ENCODE assay signal across 36 cellular contexts in the genomic region with DNA sequence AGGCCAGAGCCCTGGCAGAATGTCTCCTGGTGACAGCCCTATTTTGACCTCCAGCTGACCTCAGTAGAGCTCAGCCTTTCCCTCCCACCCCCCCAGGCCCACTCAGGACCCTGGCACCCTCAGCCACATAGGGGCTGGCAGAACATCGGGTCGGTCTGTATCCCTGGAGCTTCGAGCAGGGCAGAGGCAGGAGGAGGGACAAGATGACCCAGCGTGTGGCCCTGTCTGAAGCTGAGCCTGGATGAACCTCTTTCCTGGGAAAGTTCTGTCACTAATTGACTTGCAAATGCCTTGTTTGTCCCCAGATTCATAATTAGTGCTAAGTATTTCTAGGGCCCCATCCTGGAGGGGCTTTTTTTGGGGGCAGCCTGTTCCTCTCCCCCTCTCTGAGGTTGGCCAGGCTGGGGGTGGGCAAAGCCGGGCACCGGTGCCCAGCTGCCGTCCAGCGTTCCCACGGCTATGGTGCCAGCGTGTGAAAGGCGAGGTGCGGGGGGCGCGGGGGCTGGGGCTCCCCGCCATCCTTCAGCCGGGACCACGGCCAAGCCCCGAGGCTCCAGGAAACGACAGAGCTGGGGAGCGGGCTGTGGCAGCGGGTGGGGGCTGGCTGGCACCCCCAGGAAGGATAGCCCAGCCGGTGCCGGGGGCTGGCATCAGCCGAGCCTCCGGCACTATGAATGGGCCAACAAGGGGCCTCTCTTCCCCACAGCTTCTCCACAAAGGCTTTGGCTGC. TPM values are rescaled to one million over a fixed set of nuclear protein-coding genes. Genes with fewer than 3 reads are reported as not detected.
A peak's percentile ranks its signal among the peaks of the same experiment; 100 is the strongest.
DNase-seq lines count a peak whose midpoint lies in the region; ATAC-seq and TF ChIP-seq lines count a peak whose summit lies in the region.
"Had no signal": no experiment of that assay in that cellular context is flagged by ENCODE, and none has a peak within 500 bp of the region (broad histone marks: within the 10 kb centered on the region; RNA-seq: fewer than 3 reads in every experiment).

No MANE protein-coding gene starts in this region.

- H3K4me1 ChIP-seq in GM23338 (ENCODE audit: insufficient read depth), result peaks cover 33% of the 10 kb centered on the region
- H3K4me1 ChIP-seq: BLaER1, body of pancreas, pancreas, right atrium auricular region, tibial artery, vagina had no signal

- H3K27ac Mint-ChIP-seq in GM23338, result no peak overlapping the region
- H3K27ac Mint-ChIP-seq in brain, result peak overlapping the region; percentile 67 to 99 (median 94)
- H3K27ac Mint-ChIP-seq: activated naive CD8-positive, alpha-beta T cell treated with anti-CD3 and anti-CD28 coated beads, Interleukin-2, amount 50 U/mL, for 24 hours; nephron; stimulated activated naive CD8-positive, alpha-beta T cell treated with anti-CD3 and anti-CD28 coated beads, Interleukin-15, Interleukin-2, amounts not matched to agents 100 ng/mL and 50 ng/mL, for 24 hours; T-cell; WTC11 had no signal

- no peak overlapping the region for H3K4me3 ChIP-seq in GM23338
- H3K4me3 ChIP-seq: BLaER1, body of pancreas, lung, pancreas, right atrium auricular region, smooth muscle cell, tibial artery, vagina had no signal

- H3K9me3 Mint-ChIP-seq in GM23338 (peaks cover 3% of the 10 kb centered on the region; the same call in 2 of the 3 replicates), brain (peaks cover 0 to 6% (median 3%) of the 10 kb centered on the region in 5 experiments)
- H3K9me3 Mint-ChIP-seq: activated naive CD8-positive, alpha-beta T cell treated with anti-CD3 and anti-CD28 coated beads, Interleukin-2, amount 50 U/mL, for 24 hours; nephron; stimulated activated naive CD8-positive, alpha-beta T cell treated with anti-CD3 and anti-CD28 coated beads, Interleukin-15, Interleukin-2, amounts not matched to agents 100 ng/mL and 50 ng/mL, for 24 hours; T-cell had no signal

- no peaks in the 10 kb centered on the region for H3K27me3 ChIP-seq in GM23338 (ENCODE audit: insufficient read depth)
- H3K27me3 ChIP-seq: pancreas, right atrium auricular region, vagina had no signal

- H3K79me2 ChIP-seq in GM23338 (replicated peaks; ENCODE audit: insufficient read depth), result no peaks in the 10 kb centered on the region

- peak; percentile 5; the same call in 1 of the 3 replicates for ATAC-seq in GM23338
- ATAC-seq in GM19463 (IDR thresholded peaks at IDR 0.05; ENCODE audit: unreplicated experiment), result no peak
- ATAC-seq: activated naive CD8-positive, alpha-beta T cell treated with anti-CD3 and anti-CD28 coated beads, Interleukin-2, amount 50 U/mL, for 24 hours; body of pancreas; left cardiac atrium; pancreas; T-cell; WTC11 had no signal

- peak overlapping the region; percentile 51; the same call in 1 of the 2 replicates for H3K4me2 ChIP-seq in GM23338
- H3K4me2 ChIP-seq: BLaER1, smooth muscle cell had no signal

- H3K27ac ChIP-seq in GM23338 (ENCODE audit: low read depth) (no peak overlapping the region), substantia nigra (ENCODE audit: low read depth, low read length, poor library complexity, severe bottlenecking) (peak overlapping the region; percentile 85)
- H3K27ac ChIP-seq: BLaER1, body of pancreas, pancreas, right atrium auricular region, RWPE1, tibial artery, vagina had no signal

- H3K36me3 Mint-ChIP-seq in GM23338 (ENCODE audit: low read depth) (peaks cover 7% of the 10 kb centered on the region; the same call in 2 of the 3 replicates), brain (peaks cover 11% of the 10 kb centered on the region)
- H3K36me3 Mint-ChIP-seq: T-cell, WTC11 had no signal

- H4K20me1 ChIP-seq in GM23338 (replicated peaks; ENCODE audit: insufficient read depth), result no peaks in the 10 kb centered on the region

- DNase-seq in GM23338 (ENCODE audit: low spot score), result no peak
- DNase-seq in medulla oblongata (ENCODE audit: extremely low spot score), result peak; percentile 78
- DNase-seq in substantia nigra (lab: John Stamatoyannopoulos, UW), result peak in 45 of 49 donors; percentile 35 to 91 (median 71)
- DNase-seq in NOMO-1 treated with DMSO at 0.1 percent for 48 hours (lab: John Stamatoyannopoulos, UW; ENCODE audit: unreplicated experiment), result no peak
- DNase-seq in kidney tubule cell (ENCODE audit: low spot score), result no peak
- DNase-seq in AG08395 (ENCODE audit: low spot score), result no peak
- DNase-seq: activated CD4-positive, alpha-beta T cell treated with anti-CD3 and anti-CD28 coated beads, Interleukin-2, amount 50 U/mL, for 1 hour; activated naive CD8-positive, alpha-beta T cell treated with anti-CD3 and anti-CD28 coated beads, Interleukin-2, amount 50 U/mL, for 24 hours; activated T-cell treated with anti-CD3 and anti-CD28 coated beads, Interleukin-2, amount 50 U/mL, for 48 hours; body of pancreas; GOT3; KBM-7; left cardiac atrium; NCI-H1092; NCI-H187; pancreas; T-cell; tibial artery had no signal

- H3K9me2 ChIP-seq in GM23338 (ENCODE audit: insufficient read depth), result no peaks in the 10 kb centered on the region

- H3F3A ChIP-seq in GM23338 (replicated peaks; ENCODE audit: low read depth), result peaks cover 4% of the 10 kb centered on the region; the same call in 1 of the 2 replicates

- H3K27me3 Mint-ChIP-seq in GM23338 (ENCODE audit: insufficient read depth, low read depth, poor library complexity) (peaks cover 20% of the 10 kb centered on the region), brain (peaks cover 3% of the 10 kb centered on the region)

- no peaks in the 10 kb centered on the region for H3K36me3 ChIP-seq in GM23338 (ENCODE audit: insufficient read depth)
- H3K36me3 ChIP-seq: BLaER1, pancreas, right atrium auricular region, tibial artery, vagina had no signal

- no peak overlapping the region for H2AFZ ChIP-seq in GM23338

- H3K4me3 Mint-ChIP-seq in GM23338 (no peak overlapping the region; the same call in 2 of the 3 replicates), brain (no peak overlapping the region)
- H3K4me3 Mint-ChIP-seq: activated naive CD8-positive, alpha-beta T cell treated with anti-CD3 and anti-CD28 coated beads, Interleukin-2, amount 50 U/mL, for 24 hours; nephron; stimulated activated naive CD8-positive, alpha-beta T cell treated with anti-CD3 and anti-CD28 coated beads, Interleukin-15, Interleukin-2, amounts not matched to agents 100 ng/mL and 50 ng/mL, for 24 hours; T-cell; WTC11 had no signal

- peaks cover 28% of the 10 kb centered on the region for H3K4me1 Mint-ChIP-seq in GM23338
- peaks cover 44% of the 10 kb centered on the region for H3K4me1 Mint-ChIP-seq in brain
- H3K4me1 Mint-ChIP-seq: nephron, T-cell had no signal

- no peak for TF ChIP-seq CTCF in GM23338 (conservative IDR thresholded peaks at IDR 0.05; ENCODE audit: low read depth in 2 of 2)
- no peak for TF ChIP-seq CTCF in brain (conservative IDR thresholded peaks at IDR 0.05)

RNA-seq across cellular contexts. Expression of gene RHBG, which starts 31.3 kb away (rescaled TPM):
- 1.6 and 1.7 TPM in 2 replicates for total RNA-seq in GM23338 (2014; rRNA removed; shearing (Covaris generic))
- polyA plus RNA-seq in GM23338 (2016; fragmentation: Nextera tagmentation; extraction: Ambion mirVana) (1.2 and 2.1 TPM in 2 replicates), brain (ENCODE audit: insufficient read depth, low read depth, low replicate concordance) (not detected)
- total RNA-seq: endothelial cell of umbilical vein, frontal cortex, HT1080, left cardiac atrium, M059J, NCI-H460, OCI-LY7, right atrium auricular region, SK-MEL-5, smooth muscle cell, vagina had no signal
- polyA plus RNA-seq: endothelial cell of umbilical vein, lung, smooth muscle cell had no signal

Comparison
In these comparisons a context has a peak if more than half of its experiments do, and no peak if none do; other contexts are left out.
1. DNase-seq: peak in medulla oblongata (single experiment) and substantia nigra (45 of 49); none in GM23338 (single experiment), NOMO-1 treated with DMSO at 0.1 percent for 48 hours (single experiment), kidney tubule cell (single experiment) and AG08395 (single experiment).